ENCODE assay signal across 9 cellular contexts in the genomic region with DNA sequence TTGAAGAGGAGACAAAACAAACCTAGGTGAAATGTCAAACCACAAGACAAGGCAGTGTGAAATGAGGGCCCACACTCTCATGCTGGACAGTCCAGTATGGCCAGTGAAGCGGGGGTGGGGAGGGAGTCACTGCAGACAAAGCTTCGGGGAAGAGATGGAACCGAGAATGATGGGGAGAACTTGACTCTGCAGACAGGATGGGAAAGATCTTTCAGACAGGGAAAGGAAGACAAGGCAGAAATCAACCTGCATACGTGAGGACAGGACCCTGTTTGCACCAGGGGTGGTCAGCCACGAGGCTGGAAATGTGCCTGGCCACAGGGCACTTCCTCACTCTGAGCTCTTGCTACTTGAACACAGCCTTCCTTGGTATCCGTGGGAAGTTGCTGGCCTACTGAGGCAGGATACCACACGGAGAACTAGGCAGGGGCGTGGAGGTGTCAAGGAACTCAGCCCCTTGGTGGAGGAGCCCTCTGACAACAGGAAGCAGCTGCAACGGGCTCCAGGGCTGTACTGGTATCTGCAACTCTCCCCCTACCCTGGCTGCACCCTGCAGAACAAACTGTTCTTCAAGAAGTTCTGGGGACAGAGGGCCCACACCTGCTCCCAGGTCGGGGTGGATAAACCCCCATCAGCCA. TPM values are rescaled to one million over a fixed set of nuclear protein-coding genes. Genes with fewer than 3 reads are reported as not detected.
DNase-seq lines count a peak whose midpoint lies in the region; ATAC-seq and TF ChIP-seq lines count a peak whose summit lies in the region.
"Had no signal": no experiment of that assay in that cellular context is flagged by ENCODE, and none has a peak within 500 bp of the region (broad histone marks: within the 10 kb centered on the region; RNA-seq: fewer than 3 reads in every experiment).

No MANE protein-coding gene starts in this region.

- peak overlapping the region; percentile 65 for H3K4me2 ChIP-seq in DOHH2 (ENCODE audit: low read length)
- H3K4me2 ChIP-seq in Loucy (ENCODE audit: low read depth, low read length, poor library complexity, severe bottlenecking), result peak overlapping the region; percentile 28
- peak overlapping the region; percentile 30 for H3K4me2 ChIP-seq in osteoblast (ENCODE audit: insufficient read depth, low read length)

- H3K9me3 ChIP-seq in DOHH2 (ENCODE audit: control insufficient read depth, insufficient read depth, low read length) (no peaks in the 10 kb centered on the region), Loucy (ENCODE audit: insufficient read depth, low read depth, low read length) (no peaks in the 10 kb centered on the region), breast epithelium (no peaks in the 10 kb centered on the region), osteoblast (ENCODE audit: low read depth, low read length) (no peaks in the 10 kb centered on the region), WERI-Rb-1 (ENCODE audit: severe bottlenecking) (no peaks in the 10 kb centered on the region)

- intact Hi-C loops in breast epithelium (cut with DNase I; ENCODE audit: low total_unique reads), result loop anchor here (10.0 kb wide), 1 partner anchor 227 kb away; no protein-coding TSS in a partner anchor

- no peaks in the 10 kb centered on the region for H3K27me3 ChIP-seq in DOHH2 (ENCODE audit: control insufficient read depth, low read length)
- H3K27me3 ChIP-seq in Loucy (ENCODE audit: insufficient read depth, low read length, poor library complexity, severe bottlenecking), result no peaks in the 10 kb centered on the region
- H3K27me3 ChIP-seq in breast epithelium, result no peaks in the 10 kb centered on the region
- H3K27me3 ChIP-seq in osteoblast (ENCODE audit: insufficient read depth, low read length), result no peaks in the 10 kb centered on the region
- H3K27me3 ChIP-seq in WERI-Rb-1 (ENCODE audit: insufficient read depth, low read depth, severe bottlenecking), result no peaks in the 10 kb centered on the region

- H3K4me1 ChIP-seq in DOHH2 (ENCODE audit: control insufficient read depth, low read length), result peaks cover 99% of the 10 kb centered on the region
- H3K4me1 ChIP-seq in Loucy (ENCODE audit: insufficient read depth, low read length, poor library complexity, severe bottlenecking), result peaks cover 73% of the 10 kb centered on the region
- H3K4me1 ChIP-seq in breast epithelium, result peaks cover 0 to 5% of the 10 kb centered on the region in 2 donors
- peaks cover 29% of the 10 kb centered on the region for H3K4me1 ChIP-seq in osteoblast (ENCODE audit: insufficient read depth, low read length)

- H3K36me3 ChIP-seq in DOHH2 (ENCODE audit: control insufficient read depth, low read length) (peaks cover 19% of the 10 kb centered on the region), Loucy (ENCODE audit: insufficient read depth, low read length) (no peaks in the 10 kb centered on the region), breast epithelium (no peaks in the 10 kb centered on the region), osteoblast (ENCODE audit: insufficient read depth, low read length) (no peaks in the 10 kb centered on the region), WERI-Rb-1 (no peaks in the 10 kb centered on the region)

- no peak for TF ChIP-seq POLR2A in breast epithelium (IDR thresholded peaks at IDR 0.05)

- H3K9me2 ChIP-seq in DOHH2 (replicated peaks; ENCODE audit: control insufficient read depth, low read length) (no peaks in the 10 kb centered on the region), Loucy (replicated peaks; ENCODE audit: low read depth, low read length) (no peaks in the 10 kb centered on the region)

- TF ChIP-seq CTCF in DOHH2 (IDR thresholded peaks at IDR 0.05; ENCODE audit: low read depth, low read length, poor library complexity, severe bottlenecking) (no peak), Loucy (conservative IDR thresholded peaks at IDR 0.05; ENCODE audit: low read length) (no peak), breast epithelium (IDR thresholded peaks at IDR 0.05) (no peak), osteoblast (IDR thresholded peaks at IDR 0.05; ENCODE audit: extremely low read depth, low read depth, low read length) (no peak), omental fat pad (IDR thresholded peaks at IDR 0.05) (no peak), WERI-Rb-1 (IDR thresholded peaks at IDR 0.05; ENCODE audit: low read depth, low read length) (no peak)

- H3F3A ChIP-seq in DOHH2 (ENCODE audit: control insufficient read depth, insufficient read depth) (peaks cover 57% of the 10 kb centered on the region), Loucy (ENCODE audit: low read depth) (0 out of 2 replicates have a peak, but pooled peaks cover 7% of the 10 kb centered on the region)

- no peak for ATAC-seq in omental fat pad (ENCODE audit: low FRiP score)
- no peak for ATAC-seq in GM19397 (IDR thresholded peaks at IDR 0.05; ENCODE audit: unreplicated experiment)

- H2AFZ ChIP-seq in Loucy (ENCODE audit: low read length) (no peak overlapping the region), osteoblast (ENCODE audit: low read length) (peak overlapping the region; percentile 52)

- peak overlapping the region; percentile 24 for H3K9ac ChIP-seq in Loucy (ENCODE audit: low read depth, low read length, poor library complexity, severe bottlenecking)

- peak overlapping the region; percentile 93 for H3K27ac ChIP-seq in DOHH2 (ENCODE audit: low read depth, low read length)
- H3K27ac ChIP-seq in breast epithelium, result peak overlapping the region; percentile 69 to 83
- peak overlapping the region; percentile 62 for H3K27ac ChIP-seq in osteoblast (ENCODE audit: low read depth, low read length)
- no peak overlapping the region for H3K27ac ChIP-seq in WERI-Rb-1

- H4K20me1 ChIP-seq in DOHH2 (ENCODE audit: control insufficient read depth, insufficient read depth, low read depth, low read length) (no peaks in the 10 kb centered on the region), Loucy (ENCODE audit: insufficient read depth, low read length, poor library complexity, severe bottlenecking) (no peaks in the 10 kb centered on the region), osteoblast (ENCODE audit: insufficient read depth, low read length) (no peaks in the 10 kb centered on the region)

- H3K79me2 ChIP-seq in DOHH2 (ENCODE audit: control insufficient read depth, low read length), result peaks cover 11% of the 10 kb centered on the region; the same call in 1 of the 2 replicates
- H3K79me2 ChIP-seq in Loucy (ENCODE audit: insufficient read depth, low read length), result no peaks in the 10 kb centered on the region
- no peaks in the 10 kb centered on the region for H3K79me2 ChIP-seq in osteoblast (ENCODE audit: insufficient read depth, low read length)

- peak overlapping the region; percentile 48 for H3K4me3 ChIP-seq in DOHH2 (ENCODE audit: low read length)
- H3K4me3 ChIP-seq in Loucy (ENCODE audit: low read length, poor library complexity, severe bottlenecking), result no peak overlapping the region
- H3K4me3 ChIP-seq in breast epithelium, result no peak overlapping the region
- no peak overlapping the region for H3K4me3 ChIP-seq in osteoblast (ENCODE audit: insufficient read depth, low read length)
- H3K4me3 ChIP-seq in WERI-Rb-1 (ENCODE audit: low read depth, low read length), result no peak overlapping the region

- DNase-seq in breast epithelium (ENCODE audit: low spot score in 2 of 2), result no peak
- peak; percentile 82 for DNase-seq in osteoblast (ENCODE audit: insufficient read length, low spot score, missing footprints)
- no peak for DNase-seq in hypothalamus (lab: John Stamatoyannopoulos, UW)
- DNase-seq in omental fat pad (ENCODE audit: low spot score), result no peak
- no peak for DNase-seq in WERI-Rb-1
- DNase-seq: T1000 had no signal

RNA-seq across cellular contexts. Expression of gene SRP14, which starts 9.3 kb away (rescaled TPM):
- total RNA-seq in breast epithelium (100 to 1,000 TPM; 279 to 310 (median 299) TPM), osteoblast (81.4 and 97.2 TPM in 2 replicates), omental fat pad (100 to 1,000 TPM; 276 to 299 (median 286) TPM)
